ENCODE assay signal across 27 cellular contexts in genomic region chr10:91776266-91776665, GRCh38.
"Had no signal": no experiment of that assay in that cellular context is flagged by ENCODE, and none has a peak within 500 bp of the region (broad histone marks: within the 10 kb centered on the region; RNA-seq: fewer than 3 reads in every experiment).

No MANE protein-coding gene starts in this region.

- DNase-seq: stimulated activated CD4-positive, alpha-beta T cell treated with anti-CD3 and anti-CD28 coated beads, Interleukin-2, amount 100 ng/mL, for 48 hours; stimulated activated CD4-positive, alpha-beta T cell treated with anti-CD3 and anti-CD28 coated beads, Interleukin-4, amount 100 ng/mL, for 1 hour; stimulated activated CD4-positive, alpha-beta T cell treated with anti-CD3 and anti-CD28 coated beads, Interleukin-4, amount 100 ng/mL, for 24 hours; stimulated activated CD4-positive, alpha-beta T cell treated with anti-CD3 and anti-CD28 coated beads, Interleukin-4, amount 100 ng/mL, for 4 hours; stimulated activated CD8-positive, alpha-beta memory T cell treated with anti-CD3 and anti-CD28 coated beads, Interleukin-4, amount 100 ng/mL, for 48 hours; stimulated activated naive B cell treated with anti-CD40 and anti-IgM and Interleukin-4, amounts not matched to agents 10 μg/mL and 1 μg/mL and 100 μg/mL, for 72 hours; stimulated activated naive CD4-positive, alpha-beta T cell; stimulated activated naive CD4-positive, alpha-beta T cell treated with Interleukin-2 at 50 U/mL for 16 hours; stimulated activated naive CD8-positive, alpha-beta T cell treated with anti-CD3 and anti-CD28 coated beads, Interleukin-15, amount 100 ng/mL, for 72 hours; stimulated activated naive CD8-positive, alpha-beta T cell treated with anti-CD3 and anti-CD28 coated beads, Interleukin-15, Interleukin-2, amounts not matched to agents 100 U/mL and 50 U/mL, for 24 hours; stomach; substantia nigra; testis; thyroid gland; tibial artery; transverse colon; upper lobe of left lung; upper lobe of right lung; uterus had no signal

- H3K9me3 Mint-ChIP-seq: stimulated activated effector memory CD8-positive, alpha-beta T cell treated with anti-CD3 and anti-CD28 coated beads, Interleukin-12 subunit alpha, Interleukin-12 subunit beta, amount 100 ng/mL, for 72 hours; stimulated activated memory B cell treated with anti-CD40 and anti-IgM and Interleukin-4, amounts not matched to agents 10 μg/mL and 1 μg/mL and 100 μg/mL, for 72 hours; stimulated activated naive B cell treated with anti-CD40 and anti-IgM and Interleukin-4, amounts not matched to agents 10 μg/mL and 1 μg/mL and 100 μg/mL, for 72 hours; stimulated activated naive CD8-positive, alpha-beta T cell treated with anti-CD3 and anti-CD28 coated beads, Interleukin-15, amount 100 ng/mL, for 72 hours; stimulated activated naive CD8-positive, alpha-beta T cell treated with anti-CD3 and anti-CD28 coated beads, Interleukin-15, Interleukin-2, amounts not matched to agents 100 ng/mL and 50 ng/mL, for 24 hours had no signal

- H3K27ac ChIP-seq: stomach, suprapubic skin, testis, thoracic aorta, thyroid gland, tibial artery, tibial nerve, transverse colon, upper lobe of left lung, upper lobe of right lung, uterus, vagina had no signal

- H3K4me3 ChIP-seq: stomach, suprapubic skin, testis, thoracic aorta, thyroid gland, tibial artery, tibial nerve, transverse colon, upper lobe of left lung, upper lobe of right lung, uterus, vagina had no signal

- H3K4me1 ChIP-seq: stomach, testis, thyroid gland, tibial artery, tibial nerve, transverse colon, upper lobe of left lung, upper lobe of right lung, uterus, vagina had no signal

- H3K9me3 ChIP-seq: stomach, suprapubic skin, testis, thoracic aorta, thyroid gland, tibial artery, tibial nerve, transverse colon, upper lobe of left lung, upper lobe of right lung, uterus, vagina had no signal

- H3K27me3 ChIP-seq: stomach, testis, thyroid gland, transverse colon, upper lobe of left lung, uterus, vagina had no signal

- H3K27ac Mint-ChIP-seq: stimulated activated effector memory CD8-positive, alpha-beta T cell treated with anti-CD3 and anti-CD28 coated beads, Interleukin-12 subunit alpha, Interleukin-12 subunit beta, amount 100 ng/mL, for 72 hours; stimulated activated memory B cell treated with anti-CD40 and anti-IgM and Interleukin-4, amounts not matched to agents 10 μg/mL and 1 μg/mL and 100 μg/mL, for 72 hours; stimulated activated naive B cell treated with anti-CD40 and anti-IgM and Interleukin-4, amounts not matched to agents 10 μg/mL and 1 μg/mL and 100 μg/mL, for 72 hours; stimulated activated naive CD8-positive, alpha-beta T cell treated with anti-CD3 and anti-CD28 coated beads, Interleukin-15, amount 100 ng/mL, for 72 hours; stimulated activated naive CD8-positive, alpha-beta T cell treated with anti-CD3 and anti-CD28 coated beads, Interleukin-15, Interleukin-2, amounts not matched to agents 100 ng/mL and 50 ng/mL, for 24 hours; type B pancreatic cell had no signal

- ATAC-seq: stimulated activated effector memory CD8-positive, alpha-beta T cell treated with anti-CD3 and anti-CD28 coated beads, Interleukin-12 subunit alpha, Interleukin-12 subunit beta, amount 100 ng/mL, for 72 hours; stimulated activated memory B cell treated with anti-CD40 and anti-IgM and Interleukin-4, amounts not matched to agents 10 μg/mL and 1 μg/mL and 100 μg/mL, for 72 hours; stimulated activated naive B cell treated with anti-CD40 and anti-IgM and Interleukin-4, amounts not matched to agents 10 μg/mL and 1 μg/mL and 100 μg/mL, for 72 hours; stimulated activated naive CD8-positive, alpha-beta T cell treated with anti-CD3 and anti-CD28 coated beads, Interleukin-15, amount 100 ng/mL, for 72 hours; stimulated activated naive CD8-positive, alpha-beta T cell treated with anti-CD3 and anti-CD28 coated beads, Interleukin-15, Interleukin-2, amounts not matched to agents 100 U/mL and 50 U/mL, for 24 hours; upper lobe of right lung had no signal

- H3K36me3 ChIP-seq: stomach, suprapubic skin, thoracic aorta, thyroid gland, tibial artery, tibial nerve, transverse colon, upper lobe of left lung, upper lobe of right lung, uterus, vagina had no signal

- H3K4me1 Mint-ChIP-seq: stimulated activated effector memory CD8-positive, alpha-beta T cell treated with anti-CD3 and anti-CD28 coated beads, Interleukin-12 subunit alpha, Interleukin-12 subunit beta, amount 100 ng/mL, for 72 hours; stimulated activated memory B cell treated with anti-CD40 and anti-IgM and Interleukin-4, amounts not matched to agents 10 μg/mL and 1 μg/mL and 100 μg/mL, for 72 hours; stimulated activated naive B cell treated with anti-CD40 and anti-IgM and Interleukin-4, amounts not matched to agents 10 μg/mL and 1 μg/mL and 100 μg/mL, for 72 hours; stimulated activated naive CD8-positive, alpha-beta T cell treated with anti-CD3 and anti-CD28 coated beads, Interleukin-15, amount 100 ng/mL, for 72 hours had no signal

- H3K4me3 Mint-ChIP-seq: stimulated activated effector memory CD8-positive, alpha-beta T cell treated with anti-CD3 and anti-CD28 coated beads, Interleukin-12 subunit alpha, Interleukin-12 subunit beta, amount 100 ng/mL, for 72 hours; stimulated activated memory B cell treated with anti-CD40 and anti-IgM and Interleukin-4, amounts not matched to agents 10 μg/mL and 1 μg/mL and 100 μg/mL, for 72 hours; stimulated activated naive B cell treated with anti-CD40 and anti-IgM and Interleukin-4, amounts not matched to agents 10 μg/mL and 1 μg/mL and 100 μg/mL, for 72 hours; stimulated activated naive CD8-positive, alpha-beta T cell treated with anti-CD3 and anti-CD28 coated beads, Interleukin-15, amount 100 ng/mL, for 72 hours; stimulated activated naive CD8-positive, alpha-beta T cell treated with anti-CD3 and anti-CD28 coated beads, Interleukin-15, Interleukin-2, amounts not matched to agents 100 ng/mL and 50 ng/mL, for 24 hours; type B pancreatic cell had no signal

- H3K36me3 Mint-ChIP-seq: stimulated activated effector memory CD8-positive, alpha-beta T cell treated with anti-CD3 and anti-CD28 coated beads, Interleukin-12 subunit alpha, Interleukin-12 subunit beta, amount 100 ng/mL, for 72 hours; stimulated activated memory B cell treated with anti-CD40 and anti-IgM and Interleukin-4, amounts not matched to agents 10 μg/mL and 1 μg/mL and 100 μg/mL, for 72 hours; stimulated activated naive B cell treated with anti-CD40 and anti-IgM and Interleukin-4, amounts not matched to agents 10 μg/mL and 1 μg/mL and 100 μg/mL, for 72 hours; type B pancreatic cell had no signal

- H3K27me3 Mint-ChIP-seq: stimulated activated memory B cell treated with anti-CD40 and anti-IgM and Interleukin-4, amounts not matched to agents 10 μg/mL and 1 μg/mL and 100 μg/mL, for 72 hours; stimulated activated naive B cell treated with anti-CD40 and anti-IgM and Interleukin-4, amounts not matched to agents 10 μg/mL and 1 μg/mL and 100 μg/mL, for 72 hours; type B pancreatic cell had no signal
